24 cellular contexts compared by ENCODE assay signal in genomic region chr3:123323781-123324180, GRCh38.
"Had no signal": no experiment of that assay in that cellular context is flagged by ENCODE, and none has a peak within 500 bp of the region (broad histone marks: within the 10 kb centered on the region; RNA-seq: fewer than 3 reads in every experiment).

No MANE protein-coding gene starts in this region.

- H3K4me2 ChIP-seq: neural progenitor cell had no signal

- H3K27me3 ChIP-seq: right lobe of liver, upper lobe of left lung had no signal

- FAIRE-seq: endothelial cell of umbilical vein, small intestine, urothelium cell line had no signal

- H3K27ac ChIP-seq: esophagus squamous epithelium, neural progenitor cell, parathyroid adenoma, right lobe of liver, tibial nerve, upper lobe of left lung had no signal

- H3K4me1 ChIP-seq: esophagus squamous epithelium, tibial nerve, upper lobe of left lung had no signal

- DNase-seq: dermis blood vessel endothelial cell; effector memory CD4-positive, alpha-beta T cell; esophagus squamous epithelium; foreskin melanocyte; hypothalamus; immature natural killer cell; islet precursor cell; midbrain; naive thymus-derived CD4-positive, alpha-beta T cell; small intestine; stimulated activated CD4-positive, alpha-beta T cell treated with anti-CD3 and anti-CD28 coated beads, Interleukin-12 subunit alpha, Interleukin-12 subunit beta, amount 100 ng/mL, for 4 hours; stimulated activated CD4-positive, alpha-beta T cell treated with anti-CD3 and anti-CD28 coated beads, Interleukin-1b, Interleukin-23, amount 100 ng/mL, for 48 hours; stimulated activated CD4-positive, alpha-beta T cell treated with anti-CD3 and anti-CD28 coated beads, Interleukin-4, amount 100 ng/mL, for 1 hour; stimulated activated CD8-positive, alpha-beta memory T cell treated with anti-CD3 and anti-CD28 coated beads, Interleukin-4, amount 100 ng/mL, for 48 hours; stimulated activated naive CD4-positive, alpha-beta T cell; stimulated activated naive CD8-positive, alpha-beta T cell treated with anti-CD3 and anti-CD28 coated beads, Interleukin-15, amount 100 ng/mL, for 72 hours; upper lobe of left lung had no signal

- ATAC-seq: naive thymus-derived CD4-positive, alpha-beta T cell; stimulated activated naive CD8-positive, alpha-beta T cell treated with anti-CD3 and anti-CD28 coated beads, Interleukin-15, amount 100 ng/mL, for 72 hours had no signal

- H3K36me3 ChIP-seq: esophagus squamous epithelium, neural progenitor cell, right lobe of liver, upper lobe of left lung had no signal

- H3K9ac ChIP-seq: neural progenitor cell, parathyroid adenoma had no signal

- H3K9me3 ChIP-seq: esophagus squamous epithelium, right lobe of liver, tibial nerve, upper lobe of left lung had no signal

- H3K4me3 ChIP-seq: coronary artery, esophagus squamous epithelium, neural progenitor cell, right lobe of liver, tibial nerve, upper lobe of left lung had no signal
